Comparison of ENCODE assay signal across 1 cellular context in the genomic region with DNA sequence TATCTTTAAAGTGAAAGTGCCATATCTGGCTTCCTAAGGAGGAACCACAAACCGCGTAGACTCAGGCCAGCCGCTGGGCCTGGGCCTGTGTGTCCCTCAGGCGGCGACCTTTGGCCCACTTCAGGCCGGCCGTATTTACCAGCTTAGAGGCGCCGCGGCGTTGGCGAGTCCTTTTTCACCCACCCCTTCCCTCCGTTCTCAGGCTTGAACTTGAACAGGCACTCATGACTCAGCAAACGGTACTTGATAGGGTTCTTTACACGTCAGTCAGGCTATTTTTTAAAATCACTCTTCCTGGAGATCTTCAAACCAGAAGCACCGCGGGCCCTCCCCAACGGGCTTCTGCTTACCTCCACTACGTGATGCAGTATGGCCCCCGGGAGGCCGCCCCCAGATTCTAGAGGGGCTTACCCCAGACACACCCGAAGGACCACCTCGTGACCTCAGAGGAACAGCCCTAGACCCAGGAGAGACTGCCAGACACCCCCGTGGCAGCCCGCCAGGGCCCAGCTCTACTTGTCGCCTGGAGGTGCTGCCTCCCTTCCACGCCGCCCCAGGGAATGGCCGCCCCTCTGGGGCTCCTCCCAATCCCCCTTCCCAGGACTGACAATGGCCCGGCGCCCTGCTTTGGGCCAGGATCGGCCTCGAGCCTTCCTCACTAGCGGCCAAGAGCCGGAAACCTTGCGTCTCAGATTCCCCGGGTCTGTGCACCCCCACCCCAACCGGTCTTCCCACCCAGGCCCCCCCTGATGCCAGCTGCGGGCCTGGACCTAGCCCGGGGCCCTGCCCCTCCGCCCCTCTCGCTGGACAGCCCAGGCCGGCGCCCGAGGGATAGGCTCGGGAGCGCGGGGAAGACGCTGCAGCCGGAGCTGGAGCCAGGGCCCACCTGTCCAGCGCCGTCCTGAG.
TF ChIP-seq lines count a peak whose summit lies in the region.

No MANE protein-coding gene starts in this region.

TF ChIP-seq in K562, 482 proteins besides CTCF, POLR2A, EP300 and RAD21 (continued from another document and continues in another):
- peak; percentile 99 for TF ChIP-seq NCOR1 (IDR thresholded peaks at IDR 0.05)
- TF ChIP-seq SMAD3 (CRISPR knock-in tag; conservative IDR thresholded peaks at IDR 0.05) = no peak
- TF ChIP-seq ZNF644 (tag; IDR thresholded peaks at IDR 0.05; ENCODE audit: low read depth) = no peak
- TF ChIP-seq, protein P1, sequence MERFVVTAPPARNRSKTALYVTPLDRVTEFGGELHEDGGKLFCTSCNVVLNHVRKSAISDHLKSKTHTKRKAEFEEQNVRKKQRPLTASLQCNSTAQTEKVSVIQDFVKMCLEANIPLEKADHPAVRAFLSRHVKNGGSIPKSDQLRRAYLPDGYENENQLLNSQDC (CRISPR knock-in tag; IDR thresholded peaks at IDR 0.05) = no peak
- no peak for TF ChIP-seq ZNF282 (CRISPR knock-in tag; IDR thresholded peaks at IDR 0.05)
- TF ChIP-seq, protein P2, sequence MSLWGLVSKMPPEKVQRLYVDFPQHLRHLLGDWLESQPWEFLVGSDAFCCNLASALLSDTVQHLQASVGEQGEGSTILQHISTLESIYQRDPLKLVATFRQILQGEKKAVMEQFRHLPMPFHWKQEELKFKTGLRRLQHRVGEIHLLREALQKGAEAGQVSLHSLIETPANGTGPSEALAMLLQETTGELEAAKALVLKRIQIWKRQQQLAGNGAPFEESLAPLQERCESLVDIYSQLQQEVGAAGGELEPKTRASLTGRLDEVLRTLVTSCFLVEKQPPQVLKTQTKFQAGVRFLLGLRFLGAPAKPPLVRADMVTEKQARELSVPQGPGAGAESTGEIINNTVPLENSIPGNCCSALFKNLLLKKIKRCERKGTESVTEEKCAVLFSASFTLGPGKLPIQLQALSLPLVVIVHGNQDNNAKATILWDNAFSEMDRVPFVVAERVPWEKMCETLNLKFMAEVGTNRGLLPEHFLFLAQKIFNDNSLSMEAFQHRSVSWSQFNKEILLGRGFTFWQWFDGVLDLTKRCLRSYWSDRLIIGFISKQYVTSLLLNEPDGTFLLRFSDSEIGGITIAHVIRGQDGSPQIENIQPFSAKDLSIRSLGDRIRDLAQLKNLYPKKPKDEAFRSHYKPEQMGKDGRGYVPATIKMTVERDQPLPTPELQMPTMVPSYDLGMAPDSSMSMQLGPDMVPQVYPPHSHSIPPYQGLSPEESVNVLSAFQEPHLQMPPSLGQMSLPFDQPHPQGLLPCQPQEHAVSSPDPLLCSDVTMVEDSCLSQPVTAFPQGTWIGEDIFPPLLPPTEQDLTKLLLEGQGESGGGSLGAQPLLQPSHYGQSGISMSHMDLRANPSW (CRISPR knock-in tag; IDR thresholded peaks at IDR 0.05) = no peak
- no peak for TF ChIP-seq ZNF695 (CRISPR knock-in tag; IDR thresholded peaks at IDR 0.05)
- no peak for TF ChIP-seq ZKSCAN3 (CRISPR knock-in tag; IDR thresholded peaks at IDR 0.05)
- no peak for TF ChIP-seq ZNF431 (CRISPR knock-in tag; IDR thresholded peaks at IDR 0.05)
- no peak for TF ChIP-seq SMARCB1 (IDR thresholded peaks at IDR 0.05; ENCODE audit: insufficient read length, low read depth)
- TF ChIP-seq ZNF197 (CRISPR knock-in tag; IDR thresholded peaks at IDR 0.05; ENCODE audit: low read depth) = no peak
- TF ChIP-seq, protein P3, sequence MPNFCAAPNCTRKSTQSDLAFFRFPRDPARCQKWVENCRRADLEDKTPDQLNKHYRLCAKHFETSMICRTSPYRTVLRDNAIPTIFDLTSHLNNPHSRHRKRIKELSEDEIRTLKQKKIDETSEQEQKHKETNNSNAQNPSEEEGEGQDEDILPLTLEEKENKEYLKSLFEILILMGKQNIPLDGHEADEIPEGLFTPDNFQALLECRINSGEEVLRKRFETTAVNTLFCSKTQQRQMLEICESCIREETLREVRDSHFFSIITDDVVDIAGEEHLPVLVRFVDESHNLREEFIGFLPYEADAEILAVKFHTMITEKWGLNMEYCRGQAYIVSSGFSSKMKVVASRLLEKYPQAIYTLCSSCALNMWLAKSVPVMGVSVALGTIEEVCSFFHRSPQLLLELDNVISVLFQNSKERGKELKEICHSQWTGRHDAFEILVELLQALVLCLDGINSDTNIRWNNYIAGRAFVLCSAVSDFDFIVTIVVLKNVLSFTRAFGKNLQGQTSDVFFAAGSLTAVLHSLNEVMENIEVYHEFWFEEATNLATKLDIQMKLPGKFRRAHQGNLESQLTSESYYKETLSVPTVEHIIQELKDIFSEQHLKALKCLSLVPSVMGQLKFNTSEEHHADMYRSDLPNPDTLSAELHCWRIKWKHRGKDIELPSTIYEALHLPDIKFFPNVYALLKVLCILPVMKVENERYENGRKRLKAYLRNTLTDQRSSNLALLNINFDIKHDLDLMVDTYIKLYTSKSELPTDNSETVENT (CRISPR knock-in tag; IDR thresholded peaks at IDR 0.05) = no peak
- no peak for TF ChIP-seq RBM22 (IDR thresholded peaks at IDR 0.05; ENCODE audit: low read depth, low read length, poor library complexity, severe bottlenecking)
- 0 out of 2 replicates have a peak, but pooled peaks have one; percentile 41 for TF ChIP-seq CHD2 (IDR thresholded peaks at IDR 0.05; ENCODE audit: low read depth, low read length)
- TF ChIP-seq ZNF124 (CRISPR knock-in tag; IDR thresholded peaks at IDR 0.05) = no peak
- peak; percentile 91 for TF ChIP-seq NBN (IDR thresholded peaks at IDR 0.05; ENCODE audit: low read depth)
- peak; percentile 100 for TF ChIP-seq SMAD4 (CRISPR knock-in tag; conservative IDR thresholded peaks at IDR 0.05)
- TF ChIP-seq FOXJ3 (CRISPR knock-in tag; IDR thresholded peaks at IDR 0.05) = no peak
- TF ChIP-seq TRIM24 (IDR thresholded peaks at IDR 0.05) = peak in 1 of 2 experiments; percentile 88; a peak in 2 of 4 replicates
- peak; percentile 98 for TF ChIP-seq C11orf30 (IDR thresholded peaks at IDR 0.05; ENCODE audit: low read depth)
- TF ChIP-seq LCOR (CRISPR knock-in tag; IDR thresholded peaks at IDR 0.05) = peak; percentile 48; the same call in 1 of the 2 replicates
- peak; percentile 73; the same call in 1 of the 2 replicates for TF ChIP-seq ZNF24 (IDR thresholded peaks at IDR 0.05)
- TF ChIP-seq U2AF2 (optimal IDR thresholded peaks at IDR 0.05; ENCODE audit: low read depth, low read length) = no peak
- TF ChIP-seq, protein P4, sequence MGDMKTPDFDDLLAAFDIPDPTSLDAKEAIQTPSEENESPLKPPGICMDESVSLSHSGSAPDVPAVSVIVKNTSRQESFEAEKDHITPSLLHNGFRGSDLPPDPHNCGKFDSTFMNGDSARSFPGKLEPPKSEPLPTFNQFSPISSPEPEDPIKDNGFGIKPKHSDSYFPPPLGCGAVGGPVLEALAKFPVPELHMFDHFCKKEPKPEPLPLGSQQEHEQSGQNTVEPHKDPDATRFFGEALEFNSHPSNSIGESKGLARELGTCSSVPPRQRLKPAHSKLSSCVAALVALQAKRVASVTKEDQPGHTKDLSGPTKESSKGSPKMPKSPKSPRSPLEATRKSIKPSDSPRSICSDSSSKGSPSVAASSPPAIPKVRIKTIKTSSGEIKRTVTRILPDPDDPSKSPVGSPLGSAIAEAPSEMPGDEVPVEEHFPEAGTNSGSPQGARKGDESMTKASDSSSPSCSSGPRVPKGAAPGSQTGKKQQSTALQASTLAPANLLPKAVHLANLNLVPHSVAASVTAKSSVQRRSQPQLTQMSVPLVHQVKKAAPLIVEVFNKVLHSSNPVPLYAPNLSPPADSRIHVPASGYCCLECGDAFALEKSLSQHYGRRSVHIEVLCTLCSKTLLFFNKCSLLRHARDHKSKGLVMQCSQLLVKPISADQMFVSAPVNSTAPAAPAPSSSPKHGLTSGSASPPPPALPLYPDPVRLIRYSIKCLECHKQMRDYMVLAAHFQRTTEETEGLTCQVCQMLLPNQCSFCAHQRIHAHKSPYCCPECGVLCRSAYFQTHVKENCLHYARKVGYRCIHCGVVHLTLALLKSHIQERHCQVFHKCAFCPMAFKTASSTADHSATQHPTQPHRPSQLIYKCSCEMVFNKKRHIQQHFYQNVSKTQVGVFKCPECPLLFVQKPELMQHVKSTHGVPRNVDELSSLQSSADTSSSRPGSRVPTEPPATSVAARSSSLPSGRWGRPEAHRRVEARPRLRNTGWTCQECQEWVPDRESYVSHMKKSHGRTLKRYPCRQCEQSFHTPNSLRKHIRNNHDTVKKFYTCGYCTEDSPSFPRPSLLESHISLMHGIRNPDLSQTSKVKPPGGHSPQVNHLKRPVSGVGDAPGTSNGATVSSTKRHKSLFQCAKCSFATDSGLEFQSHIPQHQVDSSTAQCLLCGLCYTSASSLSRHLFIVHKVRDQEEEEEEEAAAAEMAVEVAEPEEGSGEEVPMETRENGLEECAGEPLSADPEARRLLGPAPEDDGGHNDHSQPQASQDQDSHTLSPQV (IDR thresholded peaks at IDR 0.05) = peak; percentile 23; the same call in 1 of the 2 replicates
- no peak for TF ChIP-seq ZKSCAN8 (CRISPR knock-in tag; IDR thresholded peaks at IDR 0.05)
- TF ChIP-seq ZNF133 (CRISPR knock-in tag; IDR thresholded peaks at IDR 0.05) = no peak
- peak; percentile 67 for TF ChIP-seq TAF9B (IDR thresholded peaks at IDR 0.05; ENCODE audit: partially characterized antibody)
- TF ChIP-seq PKNOX1 (IDR thresholded peaks at IDR 0.05) = peak; percentile 98
- TF ChIP-seq PURB (CRISPR knock-in tag; IDR thresholded peaks at IDR 0.05; ENCODE audit: low read depth) = no peak
- TF ChIP-seq ETS2 (tag; IDR thresholded peaks at IDR 0.05; ENCODE audit: borderline replicate concordance, poor library complexity, severe bottlenecking) = no peak
- TF ChIP-seq HNRNPK (IDR thresholded peaks at IDR 0.05; ENCODE audit: low read depth, low read length, poor library complexity, severe bottlenecking) = no peak
- TF ChIP-seq VEZF1 (CRISPR knock-in tag; IDR thresholded peaks at IDR 0.05) = peak; percentile 79
- TF ChIP-seq EGR1 (conservative IDR thresholded peaks at IDR 0.05) = peak; percentile 53; the same call in 1 of the 2 replicates
- TF ChIP-seq TFAP4 (CRISPR knock-in tag; IDR thresholded peaks at IDR 0.05; ENCODE audit: borderline replicate concordance) = peak; percentile 82
- no peak for TF ChIP-seq ZNF239 (CRISPR knock-in tag; IDR thresholded peaks at IDR 0.05)
- no peak for TF ChIP-seq POU5F1 (IDR thresholded peaks at IDR 0.05; ENCODE audit: borderline replicate concordance, low read depth, low read length, partially characterized antibody)
- peak; percentile 45; the same call in 1 of the 2 replicates for TF ChIP-seq NCOA1 (IDR thresholded peaks at IDR 0.05; ENCODE audit: low read depth)
- TF ChIP-seq IRF9 (tag; IDR thresholded peaks at IDR 0.05) = no peak
